Comparison of ENCODE assay signal across 9 cellular contexts in the genomic region with DNA sequence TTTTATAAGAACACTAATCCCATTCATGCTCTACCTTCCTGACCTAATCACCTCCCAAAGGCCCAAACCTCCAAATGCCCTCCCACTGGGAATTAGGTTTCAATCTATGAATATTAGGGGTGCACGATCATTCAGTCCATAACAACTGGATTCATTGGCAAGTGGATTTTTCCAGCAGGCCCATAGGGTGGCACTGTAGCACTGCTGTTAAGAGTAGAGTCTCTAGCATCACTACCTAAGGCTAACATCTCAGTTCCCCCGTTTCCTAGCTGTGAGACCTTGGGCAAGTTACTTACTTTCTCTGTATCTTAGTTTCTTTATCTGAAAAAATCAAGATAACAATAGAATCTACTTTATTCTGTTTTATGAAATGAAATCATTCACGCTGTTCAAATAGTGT.
DNase-seq lines count a peak whose midpoint lies in the region; ATAC-seq and TF ChIP-seq lines count a peak whose summit lies in the region.
"Had no signal": no experiment of that assay in that cellular context is flagged by ENCODE, and none has a peak within 500 bp of the region (broad histone marks: within the 10 kb centered on the region; RNA-seq: fewer than 3 reads in every experiment).

No MANE protein-coding gene starts in this region.

- peak; percentile 72 for DNase-seq in GM23248
- DNase-seq in NCI-H69 (lab: John Stamatoyannopoulos, UW): peak; percentile 83
- peak in 7 of 10 donors; percentile 11 to 88 (median 33) for DNase-seq in posterior cingulate gyrus
- no peak for DNase-seq in activated effector memory CD4-positive, alpha-beta T cell treated with anti-CD3 and anti-CD28 coated beads, Interleukin-2, amount 50 U/mL, for 16 hours

- ATAC-seq in esophagus mucosa: peak; percentile 32
- no peak for ATAC-seq in HG02970 (IDR thresholded peaks at IDR 0.05; ENCODE audit: low FRiP score, unreplicated experiment)
- ATAC-seq in activated T-helper 17 cell treated with anti-CD3 and anti-CD28 coated beads, Interleukin-2, amount 50 U/mL, for 72 hours (replicated peaks): no peak

- H3K4me1 Mint-ChIP-seq in activated T-helper 17 cell treated with anti-CD3 and anti-CD28 coated beads, Interleukin-2, amount 50 U/mL, for 72 hours: no peaks in the 10 kb centered on the region

- 23 to 25% methylated on average over 3 of the region's 3 CpGs for WGBS in GM23248 (ENCODE audit: low coverage in 1 of 2, low lambda C conversion rate in 2 of 2, missing lambda C conversion rate in 2 of 2), 2 experiments

- no peaks in the 10 kb centered on the region for H3K4me1 ChIP-seq in GM23248 (ENCODE audit: insufficient read depth)

- H3F3A ChIP-seq in GM23248 (ENCODE audit: insufficient read depth): no peaks in the 10 kb centered on the region

- H3K9ac ChIP-seq in GM23248: no peak overlapping the region

- H3K4me2 ChIP-seq in GM23248 (ENCODE audit: unreplicated experiment): no peak overlapping the region

- no peak overlapping the region for H3K27ac Mint-ChIP-seq in activated T-helper 17 cell treated with anti-CD3 and anti-CD28 coated beads, Interleukin-2, amount 50 U/mL, for 72 hours

- no peaks in the 10 kb centered on the region for H3K79me2 ChIP-seq in GM23248 (ENCODE audit: insufficient read depth)

- no peaks in the 10 kb centered on the region for H3K27me3 ChIP-seq in GM23248 (replicated peaks; ENCODE audit: insufficient read depth)
- H3K27me3 ChIP-seq: neutrophil had no signal

- H3K9me2 ChIP-seq in GM23248 (ENCODE audit: insufficient read depth): no peaks in the 10 kb centered on the region

- H3K9me3 Mint-ChIP-seq in activated T-helper 17 cell treated with anti-CD3 and anti-CD28 coated beads, Interleukin-2, amount 50 U/mL, for 72 hours: no peaks in the 10 kb centered on the region

- no peaks in the 10 kb centered on the region for H3K36me3 Mint-ChIP-seq in activated T-helper 17 cell treated with anti-CD3 and anti-CD28 coated beads, Interleukin-2, amount 50 U/mL, for 72 hours (ENCODE audit: low read depth)

- H3K9me3 ChIP-seq in GM23248 (ENCODE audit: low read depth): no peaks in the 10 kb centered on the region
- H3K9me3 ChIP-seq: neutrophil had no signal

- H3K27ac ChIP-seq in 22Rv1 (peak overlapping the region; percentile 47), GM23248 (no peak overlapping the region)
- H3K27ac ChIP-seq: neutrophil had no signal

- TF ChIP-seq CTCF in 22Rv1 (IDR thresholded peaks at IDR 0.05): peak; percentile 80

- peak overlapping the region; percentile 44 for H2AFZ ChIP-seq in GM23248

- no peaks in the 10 kb centered on the region for H4K20me1 ChIP-seq in GM23248 (ENCODE audit: insufficient read depth)

- no peak overlapping the region for H3K4me3 ChIP-seq in GM23248

- in situ Hi-C loops in GM23248 (cut with MboI): no loop called here

- H3K36me3 ChIP-seq in GM23248 (ENCODE audit: low read depth): no peaks in the 10 kb centered on the region
- H3K36me3 ChIP-seq: neutrophil had no signal

- no peak overlapping the region for H3K4me3 Mint-ChIP-seq in activated T-helper 17 cell treated with anti-CD3 and anti-CD28 coated beads, Interleukin-2, amount 50 U/mL, for 72 hours

- H3K27me3 Mint-ChIP-seq in activated T-helper 17 cell treated with anti-CD3 and anti-CD28 coated beads, Interleukin-2, amount 50 U/mL, for 72 hours: peaks cover 3% of the 10 kb centered on the region

- intact Hi-C loops in posterior cingulate gyrus (cut with DNase I): no loop called here
